8 cellular contexts compared by ENCODE assay signal in genomic region chr7:4642468-4643203, GRCh38. TPM values are rescaled to one million over a fixed set of nuclear protein-coding genes. Genes with fewer than 3 reads are reported as not detected.
DNase-seq lines count a peak whose midpoint lies in the region; ATAC-seq and TF ChIP-seq lines count a peak whose summit lies in the region.

No MANE protein-coding gene starts in this region.

- no peaks in the 10 kb centered on the region for H3K27me3 Mint-ChIP-seq in activated B cell treated with CpG ODN at 0.5 μM for 24 hours
- H3K27me3 Mint-ChIP-seq in stimulated activated naive CD8-positive, alpha-beta T cell treated with anti-CD3 and anti-CD28 coated beads, Interleukin-15, amount 100 ng/mL, for 72 hours, result no peaks in the 10 kb centered on the region

- WGBS in iPS DF 6.9 (ENCODE audit: insufficient coverage, insufficient read length), result no CpG with 5 or more reads among the region's 20 CpGs

- H3K36me3 Mint-ChIP-seq in activated B cell treated with CpG ODN at 0.5 μM for 24 hours (ENCODE audit: low read depth), result no peaks in the 10 kb centered on the region

- TF ChIP-seq CTCF in activated B cell treated with CpG ODN at 0.5 μM for 24 hours (IDR thresholded peaks at IDR 0.05) (no peak), omental fat pad (IDR thresholded peaks at IDR 0.05) (no peak)

- no peaks in the 10 kb centered on the region for H3K9me3 Mint-ChIP-seq in activated B cell treated with CpG ODN at 0.5 μM for 24 hours
- H3K9me3 Mint-ChIP-seq in stimulated activated naive CD8-positive, alpha-beta T cell treated with anti-CD3 and anti-CD28 coated beads, Interleukin-15, amount 100 ng/mL, for 72 hours, result no peaks in the 10 kb centered on the region

- no peaks in the 10 kb centered on the region for H3K4me1 ChIP-seq in iPS DF 6.9 (ENCODE audit: control insufficient read depth, insufficient read depth, low read length)

- no peaks in the 10 kb centered on the region for H3K36me3 ChIP-seq in iPS DF 6.9 (ENCODE audit: control insufficient read depth, insufficient read depth, low read length)

- peak overlapping the region; percentile 43; the same call in 1 of the 2 replicates for H3K4me3 ChIP-seq in iPS DF 6.9 (ENCODE audit: low read length)

- H3K27ac ChIP-seq in iPS DF 6.9 (ENCODE audit: low read length), result no peak overlapping the region

- peaks cover 2% of the 10 kb centered on the region for H3K9me3 ChIP-seq in iPS DF 6.9 (ENCODE audit: control insufficient read depth, insufficient read depth, low read length)

- ATAC-seq in activated B cell treated with CpG ODN at 0.5 μM for 24 hours (ENCODE audit: low read depth) (no peak), HG02610 (IDR thresholded peaks at IDR 0.05; ENCODE audit: unreplicated experiment) (no peak), GM19467 (IDR thresholded peaks at IDR 0.05; ENCODE audit: unreplicated experiment) (no peak), omental fat pad (ENCODE audit: low FRiP score) (no peak)
- no peak for ATAC-seq in stimulated activated naive CD8-positive, alpha-beta T cell treated with anti-CD3 and anti-CD28 coated beads, Interleukin-15, amount 100 ng/mL, for 72 hours

- peak overlapping the region; percentile 93 for H3K27ac Mint-ChIP-seq in activated B cell treated with CpG ODN at 0.5 μM for 24 hours
- H3K27ac Mint-ChIP-seq in stimulated activated naive CD8-positive, alpha-beta T cell treated with anti-CD3 and anti-CD28 coated beads, Interleukin-15, amount 100 ng/mL, for 72 hours, result peak overlapping the region; percentile 96 to 99

- H3K4me3 Mint-ChIP-seq in activated B cell treated with CpG ODN at 0.5 μM for 24 hours, result peak overlapping the region; percentile 87
- peak overlapping the region; percentile 90 to 97 for H3K4me3 Mint-ChIP-seq in stimulated activated naive CD8-positive, alpha-beta T cell treated with anti-CD3 and anti-CD28 coated beads, Interleukin-15, amount 100 ng/mL, for 72 hours

- DNase-seq in SIG-M5 treated with dmso at 0.1 percent for 504 hours (lab: John Stamatoyannopoulos, UW; ENCODE audit: unreplicated experiment) (peak; percentile 15), SIG-M5 (lab: John Stamatoyannopoulos, UW) (no peak), activated B cell treated with CpG ODN at 0.5 μM for 24 hours (no peak), iPS DF 6.9 (ENCODE audit: low read depth, low spot score) (no peak), omental fat pad (ENCODE audit: low spot score) (no peak)
- DNase-seq in stimulated activated naive CD8-positive, alpha-beta T cell treated with anti-CD3 and anti-CD28 coated beads, Interleukin-15, amount 100 ng/mL, for 72 hours, result no peak

- CTCF ChIA-PET in activated B cell treated with CpG ODN at 0.5 μM for 24 hours (lab: Charles Lee), result interaction anchor here (1.1 to 1.8 kb wide), 5 partner anchors 37 to 47 kb away, joined by 3 to 21 read pairs (median 3); partner anchors contain the start of gene FOXK1

- peaks cover 9% of the 10 kb centered on the region for H3K4me1 Mint-ChIP-seq in activated B cell treated with CpG ODN at 0.5 μM for 24 hours
- peaks cover 22% of the 10 kb centered on the region for H3K4me1 Mint-ChIP-seq in stimulated activated naive CD8-positive, alpha-beta T cell treated with anti-CD3 and anti-CD28 coated beads, Interleukin-15, amount 100 ng/mL, for 72 hours

- intact Hi-C loops in activated B cell treated with CpG ODN at 0.5 μM for 24 hours (cut with micrococcal nuclease), result no loop called here

- H3K27me3 ChIP-seq in iPS DF 6.9 (ENCODE audit: control insufficient read depth, insufficient read depth, low read length), result no peaks in the 10 kb centered on the region; the same call in 1 of the 2 replicates

- POLR2A ChIA-PET in activated B cell treated with CpG ODN at 0.5 μM for 24 hours (lab: Charles Lee), result interaction anchor here (0.6 to 3.5 kb wide), 12 partner anchors 30 to 331 kb away, joined by 3 to 151 read pairs (median 10); partner anchors contain the start of genes AP5Z1 and FOXK1

RNA-seq across cellular contexts. Expression of gene FOXK1, which starts 39.5 kb away (rescaled TPM):
- total RNA-seq in activated B cell treated with CpG ODN at 0.5 μM for 24 hours, result 37.5 and 42.7 TPM in 2 replicates
- 10 to 100 TPM; 10.8 to 35.0 (median 20.4) TPM for total RNA-seq in omental fat pad
